1 cellular context compared by ENCODE assay signal in the genomic region with DNA sequence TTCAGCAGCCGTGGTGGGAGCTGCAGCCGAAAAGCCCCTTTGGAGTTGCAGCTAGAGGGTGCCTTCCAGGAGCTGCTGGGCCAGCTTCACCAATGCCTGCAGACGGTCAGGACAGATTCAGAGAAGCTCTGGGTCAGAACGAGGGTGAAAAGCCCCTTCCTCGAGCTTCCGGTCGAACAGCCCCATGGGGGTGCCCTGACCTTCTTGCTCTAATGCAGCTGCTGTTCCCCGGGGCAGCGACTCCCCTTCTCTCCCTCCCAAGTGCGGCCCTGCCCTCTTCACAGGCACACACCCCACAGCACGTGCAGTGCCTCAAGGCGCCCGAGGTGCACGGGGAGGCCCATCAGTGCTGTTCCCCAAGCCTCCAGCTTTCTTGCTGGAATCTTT.
TF ChIP-seq lines count a peak whose summit lies in the region.

No MANE protein-coding gene starts in this region.

TF ChIP-seq in H1, 55 proteins besides CTCF, POLR2A, EP300 and RAD21:
- no peak for TF ChIP-seq TBP (IDR thresholded peaks at IDR 0.05; ENCODE audit: low read depth, low read length)
- no peak for TF ChIP-seq E2F6 (IDR thresholded peaks at IDR 0.05)
- TF ChIP-seq ZNF274 (IDR thresholded peaks at IDR 0.05; ENCODE audit: borderline replicate concordance, extremely low read depth, low read length): no peak
- no peak for TF ChIP-seq TAF7 (optimal IDR thresholded peaks at IDR 0.05; ENCODE audit: borderline replicate concordance, low read depth, low read length)
- TF ChIP-seq, protein P1, sequence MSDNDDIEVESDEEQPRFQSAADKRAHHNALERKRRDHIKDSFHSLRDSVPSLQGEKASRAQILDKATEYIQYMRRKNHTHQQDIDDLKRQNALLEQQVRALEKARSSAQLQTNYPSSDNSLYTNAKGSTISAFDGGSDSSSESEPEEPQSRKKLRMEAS (IDR thresholded peaks at IDR 0.05): no peak
- no peak for TF ChIP-seq JUN (IDR thresholded peaks at IDR 0.05; ENCODE audit: low read depth, low read length)
- no peak for TF ChIP-seq CREB1 (IDR thresholded peaks at IDR 0.05)
- TF ChIP-seq ASH2L (IDR thresholded peaks at IDR 0.05; ENCODE audit: low read length): no peak
- TF ChIP-seq KDM5A (IDR thresholded peaks at IDR 0.05; ENCODE audit: low read length): no peak
TF ChIP-seq in H1: peak in this region for 0.
